ENCODE assay signal across 8 cellular contexts in genomic region chr16:4612977-4613635, GRCh38. TPM values are rescaled to one million over a fixed set of nuclear protein-coding genes. Genes with fewer than 3 reads are reported as not detected.
DNase-seq lines count a peak whose midpoint lies in the region; ATAC-seq and TF ChIP-seq lines count a peak whose summit lies in the region.

No MANE protein-coding gene starts in this region.

- intact Hi-C loops in lower leg skin (cut with DNase I; ENCODE audit: low total_unique reads), result no loop called here

- TF ChIP-seq POLR2A in lower leg skin (IDR thresholded peaks at IDR 0.05), result no peak

- no peaks in the 10 kb centered on the region for H3K9me3 Mint-ChIP-seq in activated naive CD4-positive, alpha-beta T cell treated with anti-CD3 and anti-CD28 coated beads, Interleukin-2, amount 10 ng/mL, durations not matched to agents 7 days and 5 days

- no peak for DNase-seq in activated naive CD4-positive, alpha-beta T cell treated with anti-CD3 and anti-CD28 coated beads, Interleukin-2, amount 10 ng/mL, durations not matched to agents 7 days and 5 days
- no peak for DNase-seq in activated naive CD4-positive, alpha-beta T cell treated with anti-CD3 and anti-CD28 coated beads, Interleukin-2, amount 50 U/mL, for 16 hours
- DNase-seq in astrocyte of the spinal cord (ENCODE audit: low read depth, low spot score) (no peak), lower leg skin (ENCODE audit: low spot score in 2 of 2) (no peak), globus pallidus (ENCODE audit: low spot score) (no peak), left lobe of liver (ENCODE audit: low spot score) (no peak)

- H3K36me3 Mint-ChIP-seq in activated naive CD4-positive, alpha-beta T cell treated with anti-CD3 and anti-CD28 coated beads, Interleukin-2, amount 10 ng/mL, durations not matched to agents 7 days and 5 days, result peaks cover 2% of the 10 kb centered on the region

- no peak for TF ChIP-seq CTCF in astrocyte of the spinal cord (IDR thresholded peaks at IDR 0.05; ENCODE audit: low read depth, low read length)
- TF ChIP-seq CTCF in lower leg skin (IDR thresholded peaks at IDR 0.05), result no peak

- peak overlapping the region; percentile 78 for H3K4me3 Mint-ChIP-seq in activated naive CD4-positive, alpha-beta T cell treated with anti-CD3 and anti-CD28 coated beads, Interleukin-2, amount 10 ng/mL, durations not matched to agents 7 days and 5 days

- in situ Hi-C loops in astrocyte of the spinal cord (cut with HindIII; ENCODE audit: low sequenced_read_pairs), result no loop called here

- no peaks in the 10 kb centered on the region for H3K27me3 Mint-ChIP-seq in activated naive CD4-positive, alpha-beta T cell treated with anti-CD3 and anti-CD28 coated beads, Interleukin-2, amount 10 ng/mL, durations not matched to agents 7 days and 5 days

- H3K36me3 ChIP-seq in urinary bladder (ENCODE audit: insufficient read depth), result no peaks in the 10 kb centered on the region

- no peak overlapping the region for H3K27ac ChIP-seq in urinary bladder (ENCODE audit: low read depth)

- peak overlapping the region; percentile 65 for H3K4me3 ChIP-seq in astrocyte of the spinal cord (ENCODE audit: low read depth, low read length)
- H3K4me3 ChIP-seq in lower leg skin (ENCODE audit: low read depth, poor library complexity, severe bottlenecking), result peak overlapping the region; percentile 67
- peak overlapping the region; percentile 92 for H3K4me3 ChIP-seq in urinary bladder (ENCODE audit: low read depth, low read length)

- ATAC-seq in HG02840 (IDR thresholded peaks at IDR 0.05; ENCODE audit: low FRiP score, unreplicated experiment) (no peak), left lobe of liver (no peak)

- H3K4me1 Mint-ChIP-seq in activated naive CD4-positive, alpha-beta T cell treated with anti-CD3 and anti-CD28 coated beads, Interleukin-2, amount 10 ng/mL, durations not matched to agents 7 days and 5 days, result peaks cover 34% of the 10 kb centered on the region

- WGBS in lower leg skin, 2 donors, result 32 to 42% methylated on average over 9 to 10 of the region's 14 CpGs
- WGBS in urinary bladder, result 54% methylated on average over 14 of the region's 14 CpGs

- H3K4me1 ChIP-seq in urinary bladder (ENCODE audit: insufficient read depth), result peaks cover 1% of the 10 kb centered on the region

- CTCF ChIA-PET in activated naive CD4-positive, alpha-beta T cell treated with anti-CD3 and anti-CD28 coated beads, Interleukin-2, amount 10 ng/mL, durations not matched to agents 7 days and 5 days (lab: Charles Lee), result interaction anchor here (1.0 kb wide), 1 partner anchor 12 kb away, joined by 4 read pairs; the partner anchor contains the start of gene MGRN1

- H3K27ac Mint-ChIP-seq in activated naive CD4-positive, alpha-beta T cell treated with anti-CD3 and anti-CD28 coated beads, Interleukin-2, amount 10 ng/mL, durations not matched to agents 7 days and 5 days, result no peak overlapping the region

RNA-seq across cellular contexts. Expression of gene UBALD1, which starts 1.6 kb away (rescaled TPM):
- total RNA-seq in lower leg skin (10 to 100 TPM in 3 of 4 donors, 1 to 10 TPM in 1; 9.8 to 14.9 (median 14.3) TPM), urinary bladder (2.3 TPM), left lobe of liver (19.1 TPM)
- 37.9 TPM for polyA plus RNA-seq in urinary bladder

RNA-seq across cellular contexts. Expression of gene MGRN1, which starts 11.5 kb away (rescaled TPM):
- total RNA-seq in lower leg skin (10 to 100 TPM; 35.3 to 53.4 (median 40.1) TPM), urinary bladder (22.5 TPM), left lobe of liver (59.5 TPM)
- polyA plus RNA-seq in urinary bladder, result 34.9 TPM

RNA-seq across cellular contexts. Expression of gene C16orf96, which starts 57.0 kb away (rescaled TPM):
- total RNA-seq in lower leg skin (under 1 TPM; 0.08 to 0.49 (median 0.29) TPM), urinary bladder (0.11 TPM), left lobe of liver (0.38 TPM)
- 0.04 TPM for polyA plus RNA-seq in urinary bladder
